In the genomic region with DNA sequence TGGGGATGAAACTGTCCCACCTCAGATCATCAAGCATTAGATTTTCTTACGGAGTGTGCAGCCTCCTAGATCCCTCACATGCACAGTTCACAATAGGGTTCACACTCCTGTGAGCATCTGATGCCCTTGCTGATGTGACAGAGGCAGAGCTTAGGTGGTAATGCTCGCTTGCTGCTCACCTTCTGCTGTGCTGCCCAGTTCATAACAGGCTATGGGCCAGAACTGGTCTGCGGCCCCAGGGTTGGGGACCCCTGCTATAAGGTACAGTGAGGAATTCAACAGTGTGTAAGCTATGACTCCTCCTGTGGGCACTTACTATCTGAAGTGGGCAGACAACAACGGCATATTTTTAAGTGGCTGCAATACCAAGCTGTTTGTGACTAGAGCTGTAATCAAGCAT, we compare ENCODE assay signal across 27 cellular contexts.
"Had no signal": no experiment of that assay in that cellular context is flagged by ENCODE, and none has a peak within 500 bp of the region (broad histone marks: within the 10 kb centered on the region; RNA-seq: fewer than 3 reads in every experiment).

No MANE protein-coding gene starts in this region.

- H3K4me3 Mint-ChIP-seq: stimulated activated effector memory CD8-positive, alpha-beta T cell treated with anti-CD3 and anti-CD28 coated beads, Interleukin-12 subunit alpha, Interleukin-12 subunit beta, amount 100 ng/mL, for 72 hours; stimulated activated memory B cell treated with anti-CD40 and anti-IgM and Interleukin-4, amounts not matched to agents 10 μg/mL and 1 μg/mL and 100 μg/mL, for 72 hours; stimulated activated naive B cell treated with anti-CD40 and anti-IgM and Interleukin-4, amounts not matched to agents 10 μg/mL and 1 μg/mL and 100 μg/mL, for 72 hours; stimulated activated naive CD8-positive, alpha-beta T cell treated with anti-CD3 and anti-CD28 coated beads, Interleukin-15, amount 100 ng/mL, for 72 hours; stimulated activated naive CD8-positive, alpha-beta T cell treated with anti-CD3 and anti-CD28 coated beads, Interleukin-15, Interleukin-2, amounts not matched to agents 100 ng/mL and 50 ng/mL, for 24 hours; type B pancreatic cell had no signal

- H3K27me3 ChIP-seq: suprapubic skin, testis, thyroid gland, tibial artery, tibial nerve, transverse colon, upper lobe of left lung, upper lobe of right lung, uterus, vagina had no signal

- H3K27ac Mint-ChIP-seq: stimulated activated memory B cell treated with anti-CD40 and anti-IgM and Interleukin-4, amounts not matched to agents 10 μg/mL and 1 μg/mL and 100 μg/mL, for 72 hours; stimulated activated naive CD8-positive, alpha-beta T cell treated with anti-CD3 and anti-CD28 coated beads, Interleukin-15, amount 100 ng/mL, for 72 hours; stimulated activated naive CD8-positive, alpha-beta T cell treated with anti-CD3 and anti-CD28 coated beads, Interleukin-15, Interleukin-2, amounts not matched to agents 100 ng/mL and 50 ng/mL, for 24 hours; type B pancreatic cell had no signal

- H3K27me3 Mint-ChIP-seq: stimulated activated memory B cell treated with anti-CD40 and anti-IgM and Interleukin-4, amounts not matched to agents 10 μg/mL and 1 μg/mL and 100 μg/mL, for 72 hours; stimulated activated naive B cell treated with anti-CD40 and anti-IgM and Interleukin-4, amounts not matched to agents 10 μg/mL and 1 μg/mL and 100 μg/mL, for 72 hours; stimulated activated naive CD8-positive, alpha-beta T cell treated with anti-CD3 and anti-CD28 coated beads, Interleukin-15, amount 100 ng/mL, for 72 hours; stimulated activated naive CD8-positive, alpha-beta T cell treated with anti-CD3 and anti-CD28 coated beads, Interleukin-15, Interleukin-2, amounts not matched to agents 100 ng/mL and 50 ng/mL, for 24 hours; type B pancreatic cell had no signal

- H3K4me1 ChIP-seq: testis, thyroid gland, tibial artery, tibial nerve, transverse colon, upper lobe of left lung, upper lobe of right lung, uterus, vagina had no signal

- H3K9me3 ChIP-seq: suprapubic skin, testis, thoracic aorta, thyroid gland, tibial artery, tibial nerve, transverse colon, upper lobe of left lung, upper lobe of right lung, uterus, vagina had no signal

- H3K4me3 ChIP-seq: suprapubic skin, testis, thoracic aorta, thyroid gland, tibial artery, tibial nerve, transverse colon, upper lobe of left lung, upper lobe of right lung, uterus, vagina had no signal

- H3K36me3 ChIP-seq: uterus had no signal

- H3K4me1 Mint-ChIP-seq: stimulated activated effector memory CD8-positive, alpha-beta T cell treated with anti-CD3 and anti-CD28 coated beads, Interleukin-12 subunit alpha, Interleukin-12 subunit beta, amount 100 ng/mL, for 72 hours; stimulated activated memory B cell treated with anti-CD40 and anti-IgM and Interleukin-4, amounts not matched to agents 10 μg/mL and 1 μg/mL and 100 μg/mL, for 72 hours; stimulated activated naive CD8-positive, alpha-beta T cell treated with anti-CD3 and anti-CD28 coated beads, Interleukin-15, amount 100 ng/mL, for 72 hours had no signal

- ATAC-seq: stimulated activated effector memory CD8-positive, alpha-beta T cell treated with anti-CD3 and anti-CD28 coated beads, Interleukin-12 subunit alpha, Interleukin-12 subunit beta, amount 100 ng/mL, for 72 hours; stimulated activated memory B cell treated with anti-CD40 and anti-IgM and Interleukin-4, amounts not matched to agents 10 μg/mL and 1 μg/mL and 100 μg/mL, for 72 hours; stimulated activated naive B cell treated with anti-CD40 and anti-IgM and Interleukin-4, amounts not matched to agents 10 μg/mL and 1 μg/mL and 100 μg/mL, for 72 hours; stimulated activated naive CD8-positive, alpha-beta T cell treated with anti-CD3 and anti-CD28 coated beads, Interleukin-15, amount 100 ng/mL, for 72 hours; stimulated activated naive CD8-positive, alpha-beta T cell treated with anti-CD3 and anti-CD28 coated beads, Interleukin-15, Interleukin-2, amounts not matched to agents 100 U/mL and 50 U/mL, for 24 hours; upper lobe of right lung had no signal

- H3K9me3 Mint-ChIP-seq: stimulated activated effector memory CD8-positive, alpha-beta T cell treated with anti-CD3 and anti-CD28 coated beads, Interleukin-12 subunit alpha, Interleukin-12 subunit beta, amount 100 ng/mL, for 72 hours; stimulated activated memory B cell treated with anti-CD40 and anti-IgM and Interleukin-4, amounts not matched to agents 10 μg/mL and 1 μg/mL and 100 μg/mL, for 72 hours; stimulated activated naive CD8-positive, alpha-beta T cell treated with anti-CD3 and anti-CD28 coated beads, Interleukin-15, amount 100 ng/mL, for 72 hours; stimulated activated naive CD8-positive, alpha-beta T cell treated with anti-CD3 and anti-CD28 coated beads, Interleukin-15, Interleukin-2, amounts not matched to agents 100 ng/mL and 50 ng/mL, for 24 hours; type B pancreatic cell had no signal

- H3K27ac ChIP-seq: suprapubic skin, testis, thoracic aorta, thyroid gland, tibial artery, transverse colon, upper lobe of left lung, upper lobe of right lung, uterus, vagina had no signal

- DNase-seq: stimulated activated CD4-positive, alpha-beta T cell treated with anti-CD3 and anti-CD28 coated beads, Interleukin-2, amount 100 ng/mL, for 48 hours; stimulated activated CD4-positive, alpha-beta T cell treated with anti-CD3 and anti-CD28 coated beads, Interleukin-4, amount 100 ng/mL, for 1 hour; stimulated activated CD4-positive, alpha-beta T cell treated with anti-CD3 and anti-CD28 coated beads, Interleukin-4, amount 100 ng/mL, for 24 hours; stimulated activated CD4-positive, alpha-beta T cell treated with anti-CD3 and anti-CD28 coated beads, Interleukin-4, amount 100 ng/mL, for 4 hours; stimulated activated CD8-positive, alpha-beta memory T cell treated with anti-CD3 and anti-CD28 coated beads, Interleukin-4, amount 100 ng/mL, for 48 hours; stimulated activated naive B cell treated with anti-CD40 and anti-IgM and Interleukin-4, amounts not matched to agents 10 μg/mL and 1 μg/mL and 100 μg/mL, for 72 hours; stimulated activated naive CD4-positive, alpha-beta T cell; stimulated activated naive CD4-positive, alpha-beta T cell treated with Interleukin-2 at 50 U/mL for 16 hours; stimulated activated naive CD8-positive, alpha-beta T cell treated with anti-CD3 and anti-CD28 coated beads, Interleukin-15, amount 100 ng/mL, for 72 hours; stimulated activated naive CD8-positive, alpha-beta T cell treated with anti-CD3 and anti-CD28 coated beads, Interleukin-15, Interleukin-2, amounts not matched to agents 100 U/mL and 50 U/mL, for 24 hours; substantia nigra; testis; thyroid gland; tibial artery; transverse colon; trophoblast cell; upper lobe of left lung; upper lobe of right lung; uterus had no signal
